In the genomic region with DNA sequence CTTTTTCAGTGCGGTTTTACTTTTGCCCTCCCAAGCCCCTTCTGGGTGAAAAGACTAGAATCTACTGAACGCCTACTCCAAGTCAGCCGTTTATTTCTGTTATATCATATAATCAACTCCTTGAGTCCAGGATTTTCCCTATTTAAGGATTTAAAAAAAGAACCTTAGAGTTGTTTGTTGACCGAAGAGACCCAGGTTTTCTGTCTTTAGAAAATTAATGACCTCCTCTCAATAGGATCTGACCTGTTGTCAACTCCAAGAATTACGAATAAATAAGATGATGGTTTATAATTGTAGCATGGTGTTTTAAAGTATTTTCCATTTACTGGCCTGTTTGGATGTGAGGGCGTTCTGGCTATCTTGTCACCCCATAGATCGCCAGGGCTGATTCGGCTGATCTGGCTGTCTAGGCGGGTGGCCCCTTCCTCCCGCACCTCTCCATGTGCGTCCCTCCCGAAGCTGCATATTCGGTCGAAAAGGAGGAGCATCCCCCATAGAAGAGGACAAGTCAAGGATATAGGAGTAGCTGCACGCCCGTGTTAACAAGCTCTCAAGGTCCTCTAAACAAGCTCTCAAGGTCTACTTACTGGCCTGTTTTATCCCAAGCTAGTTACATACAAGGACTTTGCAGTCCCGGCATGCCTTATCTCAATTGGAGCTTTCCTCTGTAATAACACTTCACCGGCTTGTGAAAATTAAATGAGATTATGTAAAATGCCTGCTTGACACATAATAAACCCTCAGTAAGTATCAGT, we compare ENCODE assay signal across 8 cellular contexts. TPM values are rescaled to one million over a fixed set of nuclear protein-coding genes. Genes with fewer than 3 reads are reported as not detected.
DNase-seq lines count a peak whose midpoint lies in the region; ATAC-seq and TF ChIP-seq lines count a peak whose summit lies in the region.

No MANE protein-coding gene starts in this region.

- peaks cover 36% of the 10 kb centered on the region for H3K4me1 Mint-ChIP-seq in activated naive CD8-positive, alpha-beta T cell treated with anti-CD3 and anti-CD28 coated beads, Interleukin-2, amount 10 ng/mL, durations not matched to agents 7 days and 5 days

- 6 to 10% methylated on average over 18 of the region's 18 CpGs for WGBS in testis, 2 donors

- POLR2A ChIA-PET in A673 (lab: Charles Lee; ENCODE audit: low non-redundant PET) = no interaction called here
- POLR2A ChIA-PET in activated naive CD8-positive, alpha-beta T cell treated with anti-CD3 and anti-CD28 coated beads, Interleukin-2, amount 10 ng/mL, durations not matched to agents 7 days and 5 days (lab: Charles Lee) = interaction anchor here (0.6 to 1.6 kb wide), 7 partner anchors 20 to 760 kb away, joined by 3 to 6 read pairs (median 3); partner anchors contain the start of genes NFX1, NOL6 and UBAP1

- H3K4me1 ChIP-seq in A673 (ENCODE audit: insufficient read depth, low read length, poor library complexity, severe bottlenecking) (peaks cover 16% of the 10 kb centered on the region), HUES48 (ENCODE audit: control insufficient read depth, insufficient read depth, low read length) (peaks cover 17% of the 10 kb centered on the region; the same call in 1 of the 2 replicates), testis (peaks cover 20% of the 10 kb centered on the region)

- intact Hi-C loops in A673 (cut with micrococcal nuclease; ENCODE audit: unreplicated experiment) = no loop called here
- intact Hi-C loops in testis (cut with DNase I; ENCODE audit: low total_unique reads) = no loop called here

- H3K27me3 Mint-ChIP-seq in activated naive CD8-positive, alpha-beta T cell treated with anti-CD3 and anti-CD28 coated beads, Interleukin-2, amount 10 ng/mL, durations not matched to agents 7 days and 5 days = no peaks in the 10 kb centered on the region

- TF ChIP-seq CTCF in A673 (conservative IDR thresholded peaks at IDR 0.05; ENCODE audit: low read depth, low read length) (no peak), testis (IDR thresholded peaks at IDR 0.05) (no peak)

- DNase-seq in A673 (ENCODE audit: low spot score) (no peak), testis (peak; percentile 44), putamen (ENCODE audit: low spot score) (no peak)
- DNase-seq in activated naive CD8-positive, alpha-beta T cell treated with anti-CD3 and anti-CD28 coated beads, Interleukin-2, amount 10 ng/mL, durations not matched to agents 7 days and 5 days = no peak

- no peaks in the 10 kb centered on the region for H3K36me3 ChIP-seq in A673 (ENCODE audit: insufficient read depth, low read length, poor library complexity, severe bottlenecking)
- no peaks in the 10 kb centered on the region for H3K36me3 ChIP-seq in HUES48 (ENCODE audit: control insufficient read depth, insufficient read depth, low read length)
- H3K36me3 ChIP-seq in testis (ENCODE audit: low read depth, missing control alignments) = no peaks in the 10 kb centered on the region

- H3K36me3 Mint-ChIP-seq in activated naive CD8-positive, alpha-beta T cell treated with anti-CD3 and anti-CD28 coated beads, Interleukin-2, amount 10 ng/mL, durations not matched to agents 7 days and 5 days = peaks cover 2% of the 10 kb centered on the region

- CTCF ChIA-PET in A673 (lab: Charles Lee) = interaction anchor here (1.0 kb wide), 1 partner anchor 24 kb away, joined by 4 read pairs; no protein-coding TSS in a partner anchor

- TF ChIP-seq POLR2A in testis (IDR thresholded peaks at IDR 0.05) (no peak), GM18505 (IDR thresholded peaks at IDR 0.05; ENCODE audit: borderline replicate concordance, extremely low read depth, insufficient read depth, insufficient read length) (no peak)

- H3K4me3 ChIP-seq in A673 (ENCODE audit: low read depth, low read length, poor library complexity, severe bottlenecking) (peak overlapping the region; percentile 73), HUES48 (ENCODE audit: low read depth, low read length) (peak overlapping the region; percentile 74), testis (peak overlapping the region; percentile 89 to 95)

- H3K9me3 ChIP-seq in A673 (ENCODE audit: low read depth, low read length, poor library complexity, severe bottlenecking) (no peaks in the 10 kb centered on the region), HUES48 (ENCODE audit: control insufficient read depth, insufficient read depth, low read length) (no peaks in the 10 kb centered on the region), testis (no peaks in the 10 kb centered on the region)

- H3K27ac Mint-ChIP-seq in activated naive CD8-positive, alpha-beta T cell treated with anti-CD3 and anti-CD28 coated beads, Interleukin-2, amount 10 ng/mL, durations not matched to agents 7 days and 5 days = peak overlapping the region; percentile 98

- H3K4me3 Mint-ChIP-seq in activated naive CD8-positive, alpha-beta T cell treated with anti-CD3 and anti-CD28 coated beads, Interleukin-2, amount 10 ng/mL, durations not matched to agents 7 days and 5 days = peak overlapping the region; percentile 90

- peak overlapping the region; percentile 100 for H3K27ac ChIP-seq in A673 (ENCODE audit: low read depth, low read length, poor library complexity, severe bottlenecking)
- H3K27ac ChIP-seq in HUES48 (ENCODE audit: low read depth, low read length) = peak overlapping the region; percentile 100
- peak overlapping the region; percentile 95 for H3K27ac ChIP-seq in layer of hippocampus (ENCODE audit: low read depth, low read length)
- peak overlapping the region; percentile 97 for H3K27ac ChIP-seq in testis

- TSS peak; percentile 97 for BruUV-seq in A673 (replicated peaks; lab: Mats Ljungman, UMichigan)

- H3K9me3 Mint-ChIP-seq in activated naive CD8-positive, alpha-beta T cell treated with anti-CD3 and anti-CD28 coated beads, Interleukin-2, amount 10 ng/mL, durations not matched to agents 7 days and 5 days = no peaks in the 10 kb centered on the region

- peak overlapping the region; percentile 97 for H3K9ac ChIP-seq in HUES48 (ENCODE audit: low read depth, low read length)

- H3K27me3 ChIP-seq in A673 (replicated peaks; ENCODE audit: insufficient read depth, low read depth, low read length, poor library complexity) = no peaks in the 10 kb centered on the region
- no peaks in the 10 kb centered on the region for H3K27me3 ChIP-seq in HUES48 (ENCODE audit: control insufficient read depth, insufficient read depth, low read length)
- no peaks in the 10 kb centered on the region for H3K27me3 ChIP-seq in layer of hippocampus (ENCODE audit: control insufficient read depth, insufficient read depth, low read length)
- no peaks in the 10 kb centered on the region for H3K27me3 ChIP-seq in testis

- ATAC-seq in activated naive CD8-positive, alpha-beta T cell treated with anti-CD3 and anti-CD28 coated beads, Interleukin-2, amount 10 ng/mL, durations not matched to agents 7 days and 5 days (ENCODE audit: low read depth) = no peak
- ATAC-seq in HG03159 (IDR thresholded peaks at IDR 0.05; ENCODE audit: unreplicated experiment) (no peak), GM18505 (IDR thresholded peaks at IDR 0.05; ENCODE audit: unreplicated experiment) (no peak)

RNA-seq across cellular contexts. Expression of gene UBAP2, which starts 1.1 kb away (rescaled TPM):
- total RNA-seq in A673 (2021) = 58.8 and 62.5 TPM in 2 replicates
- total RNA-seq in activated naive CD8-positive, alpha-beta T cell treated with anti-CD3 and anti-CD28 coated beads, Interleukin-2, amount 10 ng/mL, durations not matched to agents 7 days and 5 days = 10 to 100 TPM; 42.9 to 48.8 TPM
- total RNA-seq in testis = 10 to 100 TPM; 72.1 to 78.5 TPM
- 94.2 TPM for polyA plus RNA-seq in testis (ENCODE audit: insufficient read depth, low read depth, low replicate concordance)
